In the genomic region with DNA sequence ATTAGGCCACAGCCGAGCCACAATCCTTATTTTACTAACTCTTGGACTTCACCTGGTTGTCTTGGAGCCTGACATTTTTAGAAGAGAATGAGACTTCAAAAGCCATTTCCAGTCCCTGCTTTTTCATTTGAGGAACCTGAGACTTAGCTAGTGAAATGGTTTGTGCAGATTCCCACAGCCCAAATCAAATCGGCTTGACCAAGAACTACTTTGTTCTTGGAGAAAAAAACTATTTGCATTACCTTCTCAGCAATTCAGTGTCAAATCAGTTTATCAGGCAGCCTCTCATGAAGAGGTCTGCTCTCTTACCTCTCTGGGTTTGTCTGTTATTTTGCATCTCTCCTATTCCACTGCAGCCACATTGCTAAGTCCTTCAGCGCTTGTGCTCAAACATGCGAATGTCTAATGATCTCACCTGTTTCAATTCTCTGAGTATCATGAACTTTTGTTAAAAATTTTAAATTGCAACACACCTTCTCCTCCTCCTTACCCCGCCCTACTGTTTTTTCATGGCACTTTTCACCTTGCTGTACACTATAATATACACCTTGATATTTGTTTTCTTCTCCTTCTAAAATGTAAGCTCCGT, we compare ENCODE assay signal across 8 cellular contexts. TPM values are rescaled to one million over a fixed set of nuclear protein-coding genes. Genes with fewer than 3 reads are reported as not detected.
DNase-seq lines count a peak whose midpoint lies in the region; ATAC-seq and TF ChIP-seq lines count a peak whose summit lies in the region.

No MANE protein-coding gene starts in this region.

- H3K9me3 ChIP-seq in CD4-positive, CD25-positive, alpha-beta regulatory T cell (ENCODE audit: control insufficient read depth in 2 of 2, low read length in 2 of 2): no peaks in the 10 kb centered on the region
- H3K9me3 ChIP-seq in HAP-1 (no peaks in the 10 kb centered on the region), upper lobe of left lung (no peaks in the 10 kb centered on the region)

- in situ Hi-C loops in HAP-1 (cut with MboI; ENCODE audit: low sequenced_read_pairs): no loop called here

- no peaks in the 10 kb centered on the region for H3K36me3 Mint-ChIP-seq in CD4-positive, CD25-positive, alpha-beta regulatory T cell
- peaks cover 21% of the 10 kb centered on the region for H3K36me3 Mint-ChIP-seq in activated T-helper 2 cell treated with anti-CD3 and anti-CD28 coated beads, Interferon-gamma antibody, Interleukin-2, Interleukin-4, amounts not matched to agents 10 μg/mL and 5 μg/mL and 100 μg/mL, durations not matched to agents 14 hours and 24 hours and 36 hours (ENCODE audit: low read depth)

- 39 to 51% methylated on average over 6 of the region's 6 CpGs for WGBS in upper lobe of left lung, 2 donors

- TF ChIP-seq EP300 in upper lobe of left lung (IDR thresholded peaks at IDR 0.05): no peak

- H3K4me3 Mint-ChIP-seq in CD4-positive, CD25-positive, alpha-beta regulatory T cell: peak overlapping the region; percentile 97 to 98 (median 98)
- peak overlapping the region; percentile 98 for H3K4me3 Mint-ChIP-seq in activated T-helper 2 cell treated with anti-CD3 and anti-CD28 coated beads, Interferon-gamma antibody, Interleukin-2, Interleukin-4, amounts not matched to agents 10 μg/mL and 5 μg/mL and 100 μg/mL, durations not matched to agents 14 hours and 24 hours and 36 hours (ENCODE audit: low read depth)

- no peak for TF ChIP-seq POLR2A in upper lobe of left lung (IDR thresholded peaks at IDR 0.05)

- H3K9me3 Mint-ChIP-seq in CD4-positive, CD25-positive, alpha-beta regulatory T cell: no peaks in the 10 kb centered on the region
- H3K9me3 Mint-ChIP-seq in activated T-helper 2 cell treated with anti-CD3 and anti-CD28 coated beads, Interferon-gamma antibody, Interleukin-2, Interleukin-4, amounts not matched to agents 10 μg/mL and 5 μg/mL and 100 μg/mL, durations not matched to agents 14 hours and 24 hours and 36 hours: no peaks in the 10 kb centered on the region

- peaks cover 36% of the 10 kb centered on the region for H3K4me1 ChIP-seq in CD4-positive, CD25-positive, alpha-beta regulatory T cell (ENCODE audit: control insufficient read depth, insufficient read depth, low read length, poor library complexity, severe bottlenecking)
- peaks cover 15% of the 10 kb centered on the region for H3K4me1 ChIP-seq in HAP-1
- peaks cover 60 to 82% (median 71%) of the 10 kb centered on the region in 4 donors for H3K4me1 ChIP-seq in upper lobe of left lung

- TF ChIP-seq CTCF in upper lobe of left lung (IDR thresholded peaks at IDR 0.05): no peak

- peak overlapping the region; percentile 91 for H3K27ac ChIP-seq in CD4-positive, CD25-positive, alpha-beta regulatory T cell (ENCODE audit: insufficient read depth, low read length, poor library complexity, severe bottlenecking)
- H3K27ac ChIP-seq in layer of hippocampus (ENCODE audit: low read depth, low read length): peak overlapping the region; percentile 98
- peak overlapping the region; percentile 97 to 100 (median 100) for H3K27ac ChIP-seq in upper lobe of left lung

- H3K36me3 ChIP-seq in CD4-positive, CD25-positive, alpha-beta regulatory T cell (ENCODE audit: control insufficient read depth, insufficient read depth, low read length): no peaks in the 10 kb centered on the region
- no peaks in the 10 kb centered on the region for H3K36me3 ChIP-seq in HAP-1 (replicated peaks)
- no peaks in the 10 kb centered on the region for H3K36me3 ChIP-seq in upper lobe of left lung

- no peak for DNase-seq in CD4-positive, CD25-positive, alpha-beta regulatory T cell
- DNase-seq in HAP-1 (ENCODE audit: low spot score in 2 of 2) (no peak), upper lobe of left lung (no peak), GM03348 (ENCODE audit: low spot score) (no peak), NCI-H1930 (lab: John Stamatoyannopoulos, UW) (no peak)
- DNase-seq in activated T-helper 2 cell treated with anti-CD3 and anti-CD28 coated beads, Interferon-gamma antibody, Interleukin-2, Interleukin-4, amounts not matched to agents 10 μg/mL and 5 μg/mL and 100 μg/mL, durations not matched to agents 14 hours and 24 hours and 36 hours (ENCODE audit: low spot score): no peak

- peak overlapping the region; percentile 86 to 97 (median 92) for H3K27ac Mint-ChIP-seq in CD4-positive, CD25-positive, alpha-beta regulatory T cell
- H3K27ac Mint-ChIP-seq in activated T-helper 2 cell treated with anti-CD3 and anti-CD28 coated beads, Interferon-gamma antibody, Interleukin-2, Interleukin-4, amounts not matched to agents 10 μg/mL and 5 μg/mL and 100 μg/mL, durations not matched to agents 14 hours and 24 hours and 36 hours: peak overlapping the region; percentile 68

- ATAC-seq in CD4-positive, CD25-positive, alpha-beta regulatory T cell (ENCODE audit: low read depth in 2 of 2): peak; percentile 1
- ATAC-seq in upper lobe of left lung (ENCODE audit: low FRiP score in 2 of 2): no peak
- ATAC-seq in HG03045 (IDR thresholded peaks at IDR 0.05; ENCODE audit: unreplicated experiment): no peak

- intact Hi-C loops in activated T-helper 2 cell treated with anti-CD3 and anti-CD28 coated beads, Interferon-gamma antibody, Interleukin-2, Interleukin-4, amounts not matched to agents 10 μg/mL and 5 μg/mL and 100 μg/mL, durations not matched to agents 14 hours and 24 hours and 36 hours (cut with micrococcal nuclease): loop anchor here (2.0 to 10.0 kb wide), 8 partner anchors 15 to 755 kb away; no protein-coding TSS in a partner anchor

- H3K4me1 Mint-ChIP-seq in CD4-positive, CD25-positive, alpha-beta regulatory T cell: peaks cover 24 to 52% (median 37%) of the 10 kb centered on the region in 4 donors
- peaks cover 49% of the 10 kb centered on the region for H3K4me1 Mint-ChIP-seq in activated T-helper 2 cell treated with anti-CD3 and anti-CD28 coated beads, Interferon-gamma antibody, Interleukin-2, Interleukin-4, amounts not matched to agents 10 μg/mL and 5 μg/mL and 100 μg/mL, durations not matched to agents 14 hours and 24 hours and 36 hours (ENCODE audit: low read depth)

- peak overlapping the region; percentile 96 for H3K4me3 ChIP-seq in CD4-positive, CD25-positive, alpha-beta regulatory T cell (ENCODE audit: low read depth, low read length)
- H3K4me3 ChIP-seq in HAP-1 (peak overlapping the region; percentile 81), upper lobe of left lung (peak overlapping the region in 3 of 4 donors; percentile 72 to 81 (median 75))

- peaks cover 12% of the 10 kb centered on the region for H3K27me3 Mint-ChIP-seq in CD4-positive, CD25-positive, alpha-beta regulatory T cell
- no peaks in the 10 kb centered on the region for H3K27me3 Mint-ChIP-seq in activated T-helper 2 cell treated with anti-CD3 and anti-CD28 coated beads, Interferon-gamma antibody, Interleukin-2, Interleukin-4, amounts not matched to agents 10 μg/mL and 5 μg/mL and 100 μg/mL, durations not matched to agents 14 hours and 24 hours and 36 hours (ENCODE audit: low read depth)

- H3K27me3 ChIP-seq in CD4-positive, CD25-positive, alpha-beta regulatory T cell (ENCODE audit: control insufficient read depth, insufficient read depth, low read length): no peaks in the 10 kb centered on the region
- H3K27me3 ChIP-seq in HAP-1 (ENCODE audit: low read depth) (no peaks in the 10 kb centered on the region), layer of hippocampus (ENCODE audit: control insufficient read depth, insufficient read depth, low read length) (no peaks in the 10 kb centered on the region), upper lobe of left lung (no peaks in the 10 kb centered on the region)

RNA-seq across cellular contexts. Expression of a gene that starts 0.6 kb away (rescaled TPM):
- total RNA-seq in CD4-positive, CD25-positive, alpha-beta regulatory T cell: 44.3 TPM
- 10 to 100 TPM; 30.7 to 44.4 (median 35.4) TPM for polyA plus RNA-seq in CD4-positive, CD25-positive, alpha-beta regulatory T cell
- total RNA-seq in activated T-helper 2 cell treated with anti-CD3 and anti-CD28 coated beads, Interferon-gamma antibody, Interleukin-2, Interleukin-4, amounts not matched to agents 10 μg/mL and 5 μg/mL and 100 μg/mL, durations not matched to agents 14 hours and 24 hours and 36 hours: 22.2 and 26.2 TPM in 2 replicates
- 100 to 1,000 TPM in 5 of 6 donors, 10 to 100 TPM in 1; 94.0 to 216 (median 183) TPM for total RNA-seq in upper lobe of left lung

RNA-seq across cellular contexts. Expression of a gene that starts 46.3 kb away (rescaled TPM):
- not detected for total RNA-seq in CD4-positive, CD25-positive, alpha-beta regulatory T cell
- not detected for polyA plus RNA-seq in CD4-positive, CD25-positive, alpha-beta regulatory T cell
- total RNA-seq in activated T-helper 2 cell treated with anti-CD3 and anti-CD28 coated beads, Interferon-gamma antibody, Interleukin-2, Interleukin-4, amounts not matched to agents 10 μg/mL and 5 μg/mL and 100 μg/mL, durations not matched to agents 14 hours and 24 hours and 36 hours: not detected in 2 replicates
- not detected for total RNA-seq in upper lobe of left lung

Comparison
In these comparisons a context has a peak if more than half of its experiments do, and no peak if none do; other contexts are left out.
1. ATAC-seq: peak in CD4-positive, CD25-positive, alpha-beta regulatory T cell (2 of 2); none in upper lobe of left lung (0 of 2) and HG03045 (single experiment).
2. Peak in every context shown above with its lines, with median percentiles within 50 percentile points of each other: H3K27ac ChIP-seq and H3K4me3 ChIP-seq.